Comparison of ENCODE assay signal across 20 cellular contexts in genomic region chr6:31165454-31165832, GRCh38. TPM values are rescaled to one million over a fixed set of nuclear protein-coding genes. Genes with fewer than 3 reads are reported as not detected.
DNase-seq lines count a peak whose midpoint lies in the region; ATAC-seq, FAIRE-seq and TF ChIP-seq lines count a peak whose summit lies in the region.
"Not testable (repeated sequence)": the region's sequence is repeated elsewhere in the genome, so short reads cannot be mapped to it uniquely, and the experiment has no call there.
"Had no signal": no experiment of that assay in that cellular context is flagged by ENCODE, and none has a peak within 500 bp of the region (broad histone marks: within the 10 kb centered on the region; RNA-seq: fewer than 3 reads in every experiment).

No MANE protein-coding gene starts in this region.

- peak overlapping the region in 1 of 2 experiments; percentile 29; a peak in 1 of 4 replicates for H3K4me2 ChIP-seq in H1 (ENCODE audit: insufficient read depth in 1 of 2, low read depth in 2 of 2, low read length in 2 of 2)

- H3K27ac ChIP-seq in RWPE1 = peak overlapping the region; percentile 40
- H3K27ac ChIP-seq in H1 (ENCODE audit: low read depth, low read length) = not testable (repeated sequence)

- H3K23ac ChIP-seq in H1 (ENCODE audit: insufficient read length) = not testable (repeated sequence)

- not testable (repeated sequence) for H2BK20ac ChIP-seq in H1 (ENCODE audit: low read length)

- not testable (repeated sequence) for H3K4me3 ChIP-seq in H1 (ENCODE audit: extremely low read depth in 1 of 4, insufficient read depth in 2 of 4, low read depth in 3 of 4, low read length in 4 of 4)

- peak overlapping the region; percentile 80 for H2BK5ac ChIP-seq in H1 (ENCODE audit: low read depth, low read length)

- not testable (repeated sequence) for H3K4ac ChIP-seq in H1 (replicated peaks; ENCODE audit: insufficient read length, low read depth, low read length)

- FAIRE-seq in H1 (lab: Jason Lieb, UNC) = not testable (repeated sequence)

- CTCF ChIA-PET in RWPE1 (lab: Yijun Ruan, JAX) = interaction anchor here (0.6 kb wide), 1 partner anchor 27 kb away, joined by 3 read pairs; no protein-coding TSS in a partner anchor
- CTCF ChIA-PET in H1 (lab: Charles Lee; ENCODE audit: partially characterized antibody) = interaction anchor here (0.6 to 5.9 kb wide), 9 partner anchors 18 to 202 kb away, joined by 3 to 56 read pairs (median 4); partner anchors contain the start of gene C6orf15

- ATAC-seq in GM18505 (IDR thresholded peaks at IDR 0.05; ENCODE audit: unreplicated experiment) (peak; percentile 30), GM19328 (IDR thresholded peaks at IDR 0.05; ENCODE audit: unreplicated experiment) (peak; percentile 11), GM21515 (IDR thresholded peaks at IDR 0.05; ENCODE audit: unreplicated experiment) (peak; percentile 13), HG02642 (IDR thresholded peaks at IDR 0.05; ENCODE audit: poor library complexity, unreplicated experiment) (peak; percentile 27), HG03045 (IDR thresholded peaks at IDR 0.05; ENCODE audit: unreplicated experiment) (peak; percentile 39), HG03521 (IDR thresholded peaks at IDR 0.05; ENCODE audit: unreplicated experiment) (peak; percentile 8)

- not testable (repeated sequence) for H3K79me1 ChIP-seq in H1 (ENCODE audit: low read depth, low read length)

- not testable (repeated sequence) for H2AFZ ChIP-seq in H1 (ENCODE audit: low read length)

- not testable (repeated sequence) for H3K9ac ChIP-seq in H1 (replicated peaks in 1 of 4; ENCODE audit: extremely low read depth in 1 of 4, low read depth in 3 of 4, low read length in 3 of 4)

- not testable (repeated sequence) for TF ChIP-seq RAD21 in H1 (IDR thresholded peaks at IDR 0.05 in 1 of 2, conservative IDR thresholded peaks at IDR 0.05 in 1 of 2; ENCODE audit: low read depth in 2 of 2, low read length in 2 of 2)

- not testable (repeated sequence) for H2BK12ac ChIP-seq in H1 (ENCODE audit: low read depth, low read length)

- not testable (repeated sequence) for TF ChIP-seq POLR2A in GM18505 (IDR thresholded peaks at IDR 0.05; ENCODE audit: borderline replicate concordance, extremely low read depth, insufficient read depth, insufficient read length)
- TF ChIP-seq POLR2A in H1 (IDR thresholded peaks at IDR 0.05; ENCODE audit: control extremely low read depth in 1 of 2, low read depth in 2 of 2, low read length in 2 of 2) = peak in 1 of 2 experiments; percentile 46; a peak in 1 of 3 replicates

- H3K4me1 ChIP-seq in H1 (replicated peaks in 1 of 4; ENCODE audit: control insufficient read depth in 3 of 4, insufficient read depth in 4 of 4, low read length in 3 of 4) = peaks cover 0 to 17% (median 4%) of the 10 kb centered on the region in 4 experiments; a peak in 6 of 7 replicates

- TF ChIP-seq EP300 in H1 (IDR thresholded peaks at IDR 0.05; ENCODE audit: borderline replicate concordance in 1 of 2, low read depth in 2 of 2, low read length in 2 of 2) = not testable (repeated sequence)

- not testable (repeated sequence) for H4K8ac ChIP-seq in H1 (ENCODE audit: extremely low read depth, insufficient read depth, low read length)

- not testable (repeated sequence) for H3K27me3 ChIP-seq in H1 (replicated peaks in 1 of 4; ENCODE audit: control insufficient read depth in 3 of 4, extremely low read depth in 1 of 4, insufficient read depth in 3 of 4, low read length in 3 of 4)

- H4K91ac ChIP-seq in H1 (replicated peaks; ENCODE audit: insufficient read length, low read length) = not testable (repeated sequence)

- not testable (repeated sequence) for H3K23me2 ChIP-seq in H1 (ENCODE audit: low read depth, low read length)

- POLR2A ChIA-PET in RWPE1 (lab: Yijun Ruan, JAX; ENCODE audit: low non-redundant PET) = not testable (repeated sequence)
- POLR2A ChIA-PET in H1 (lab: Charles Lee; ENCODE audit: partially characterized antibody) = interaction anchor here (0.7 to 68.5 kb wide), 5 partner anchors 3 to 551 kb away, joined by 3 to 2251 read pairs (median 5); partner anchors contain the start of genes CCHCR1, CDSN, POU5F1 and PSORS1C1

- TF ChIP-seq CTCF in RWPE1 (conservative IDR thresholded peaks at IDR 0.05; ENCODE audit: low read depth); H1 (IDR thresholded peaks at IDR 0.05; ENCODE audit: control extremely low read depth in 1 of 3, insufficient read depth in 1 of 3, low read depth in 1 of 3, low read length in 3 of 3): not testable (repeated sequence)

- peaks cover 23 to 50% of the 10 kb centered on the region in 2 experiments for H3K79me2 ChIP-seq in H1 (ENCODE audit: control insufficient read depth in 1 of 2, insufficient read depth in 2 of 2, low read length in 2 of 2)

- H4K20me1 ChIP-seq in H1 (replicated peaks in 1 of 2; ENCODE audit: control insufficient read depth in 1 of 2, insufficient read depth in 2 of 2, low read length in 2 of 2) = peaks cover 10 to 22% of the 10 kb centered on the region in 2 experiments

- DNase-seq in RWPE1 (ENCODE audit: low spot score); H1 (ENCODE audit: low read depth in 1 of 2, low spot score in 2 of 2): not testable (repeated sequence)

- not testable (repeated sequence) for H2BK15ac ChIP-seq in H1 (ENCODE audit: low read length)

- H3K36me3 ChIP-seq in H1 (ENCODE audit: control insufficient read depth in 2 of 4, insufficient read depth in 4 of 4, low read length in 3 of 4) = peaks cover 14 to 38% (median 23%) of the 10 kb centered on the region in 4 experiments

- not testable (repeated sequence) for H3K18ac ChIP-seq in H1 (ENCODE audit: extremely low read depth, low read length)

- H3K9me3 ChIP-seq in H1 (ENCODE audit: insufficient read depth in 2 of 2, low read depth in 1 of 2, low read length in 1 of 2) = not testable (repeated sequence)

- not testable (repeated sequence) for H3K56ac ChIP-seq in H1 (replicated peaks; ENCODE audit: insufficient read length, low read depth, low read length)

- H3K14ac ChIP-seq in H1 (ENCODE audit: insufficient read length) = not testable (repeated sequence)

- WGBS in H1 (ENCODE audit: extremely low coverage in 1 of 2, insufficient coverage in 1 of 2, insufficient read length in 1 of 2, insufficient replicate concordance in 2 of 2, low coverage in 1 of 2, low lambda C conversion rate in 2 of 2, missing lambda C conversion rate in 1 of 2), 2 experiments = 89% methylated on average over 4 of the region's 7 CpGs; no CpG with 5 or more reads in 1 of the 2 experiments

- not testable (repeated sequence) for H2BK120ac ChIP-seq in H1 (replicated peaks; ENCODE audit: low read depth, low read length)

- not testable (repeated sequence) for H4K5ac ChIP-seq in H1 (ENCODE audit: insufficient read length, low read depth, low read length)

- not testable (repeated sequence) for H2AK5ac ChIP-seq in H1 (ENCODE audit: low read depth, low read length)

RNA-seq across cellular contexts. Expression of gene POU5F1, which starts 5.0 kb away (rescaled TPM):
- total RNA-seq in H1 (2021; fragmentation: NEBNext Ultra II Directional; extraction: Animal tissue kit (Norgen Biotek cat#: 25700)) = 2,526 and 2,533 TPM in 2 replicates
- polyA plus RNA-seq in H1 (2011; rRNA removed) = 2,437 and 2,958 TPM in 2 replicates
- 3,112 TPM for polyA plus RNA-seq in H1 (2011; cell fraction: cytosol; rRNA removed)
- 1,732 TPM for polyA plus RNA-seq in H1 (2011; cell fraction: nucleus; rRNA removed)
- 1,944 to 3,021 TPM (median 2,827 TPM) in 4 replicates for polyA plus RNA-seq in H1 (2012, experiment 1 of 2)
- 3,585 TPM for polyA plus RNA-seq in H1 (2012, experiment 2 of 2)
- 2,440 TPM for polyA plus RNA-seq in H1 (2013, experiment 1 of 2)
- polyA plus RNA-seq in H1 (2013, experiment 2 of 2) = 2,561 TPM
- 686 and 909 TPM in 2 replicates for polyA minus RNA-seq in H1 (2011; rRNA and poly(A)+ RNA removed)
- polyA minus RNA-seq in H1 (2011; cell fraction: cytosol; rRNA and poly(A)+ RNA removed) = 545 TPM
- 413 TPM for polyA minus RNA-seq in H1 (2011; cell fraction: nucleus; rRNA and poly(A)+ RNA removed)
- total RNA-seq: A673; CD4-positive, alpha-beta T cell; gastrocnemius medialis; PC-3; skeletal muscle tissue had no signal
- polyA plus RNA-seq: fibroblast of lung had no signal

RNA-seq across cellular contexts. Expression of gene TCF19, which starts 7.1 kb away (rescaled TPM):
- 10.0 and 11.0 TPM in 2 replicates for total RNA-seq in H1 (2021; fragmentation: NEBNext Ultra II Directional; extraction: Animal tissue kit (Norgen Biotek cat#: 25700))
- polyA plus RNA-seq in H1 (2011; rRNA removed) = 7.2 and 12.5 TPM in 2 replicates
- 10.0 TPM for polyA plus RNA-seq in H1 (2011; cell fraction: cytosol; rRNA removed)
- 15.6 TPM for polyA plus RNA-seq in H1 (2011; cell fraction: nucleus; rRNA removed)
- polyA plus RNA-seq in H1 (2012, experiment 1 of 2) = 9.6 to 10.7 TPM (median 10.2 TPM) in 4 replicates
- 8.6 TPM for polyA plus RNA-seq in H1 (2012, experiment 2 of 2)
- 6.5 TPM for polyA plus RNA-seq in H1 (2013, experiment 1 of 2)
- 6.5 TPM for polyA plus RNA-seq in H1 (2013, experiment 2 of 2)
- 5.5 and 5.6 TPM in 2 replicates for polyA minus RNA-seq in H1 (2011; rRNA and poly(A)+ RNA removed)
- 5.3 TPM for polyA minus RNA-seq in H1 (2011; cell fraction: cytosol; rRNA and poly(A)+ RNA removed)
- 5.4 TPM for polyA minus RNA-seq in H1 (2011; cell fraction: nucleus; rRNA and poly(A)+ RNA removed)

RNA-seq across cellular contexts. Expression of gene CCHCR1, which starts 7.8 kb away (rescaled TPM):
- total RNA-seq in H1 (2021; fragmentation: NEBNext Ultra II Directional; extraction: Animal tissue kit (Norgen Biotek cat#: 25700)) = 38.0 and 38.2 TPM in 2 replicates
- 20.9 and 32.8 TPM in 2 replicates for polyA plus RNA-seq in H1 (2011; rRNA removed)
- 50.9 TPM for polyA plus RNA-seq in H1 (2011; cell fraction: cytosol; rRNA removed)
- 138 TPM for polyA plus RNA-seq in H1 (2011; cell fraction: nucleus; rRNA removed)
- polyA plus RNA-seq in H1 (2012, experiment 1 of 2) = 36.7 to 61.3 TPM (median 50.8 TPM) in 4 replicates
- polyA plus RNA-seq in H1 (2012, experiment 2 of 2) = 19.0 TPM
- polyA plus RNA-seq in H1 (2013, experiment 1 of 2) = 19.9 TPM
- 17.6 TPM for polyA plus RNA-seq in H1 (2013, experiment 2 of 2)
- 29.0 and 29.1 TPM in 2 replicates for polyA minus RNA-seq in H1 (2011; rRNA and poly(A)+ RNA removed)
- 20.8 TPM for polyA minus RNA-seq in H1 (2011; cell fraction: cytosol; rRNA and poly(A)+ RNA removed)
- polyA minus RNA-seq in H1 (2011; cell fraction: nucleus; rRNA and poly(A)+ RNA removed) = 43.1 TPM

RNA-seq across cellular contexts. Expression of gene PSORS1C2, which starts 26.6 kb away (rescaled TPM):
- total RNA-seq in H1 (2021; fragmentation: NEBNext Ultra II Directional; extraction: Animal tissue kit (Norgen Biotek cat#: 25700)) = not detected in 2 replicates
- 0.11 and 0.58 TPM in 2 replicates for polyA plus RNA-seq in H1 (2011; rRNA removed)
- 0.39 TPM for polyA plus RNA-seq in H1 (2011; cell fraction: cytosol; rRNA removed)
- 1.4 TPM for polyA plus RNA-seq in H1 (2011; cell fraction: nucleus; rRNA removed)
- 0.52 to 0.62 TPM (median 0.57 TPM) in 3 of 4 replicates, not detected in the other for polyA plus RNA-seq in H1 (2012, experiment 1 of 2)
- polyA plus RNA-seq in H1 (2012, experiment 2 of 2) = 0.21 TPM
- polyA plus RNA-seq in H1 (2013, experiment 1 of 2) = 1.6 TPM
- 1.6 TPM for polyA plus RNA-seq in H1 (2013, experiment 2 of 2)
- polyA minus RNA-seq in H1 (2011; rRNA and poly(A)+ RNA removed) = not detected in 2 replicates
- not detected for polyA minus RNA-seq in H1 (2011; cell fraction: cytosol; rRNA and poly(A)+ RNA removed)
- polyA minus RNA-seq in H1 (2011; cell fraction: nucleus; rRNA and poly(A)+ RNA removed) = not detected
- total RNA-seq: A673; cardiac septum; CD4-positive, alpha-beta T cell; colonic mucosa; fibroblast of lung; gastrocnemius medialis; kidney epithelial cell; liver; myocyte; pancreas; PC-3; skeletal muscle tissue had no signal
- polyA plus RNA-seq: fibroblast of lung, liver, pancreas had no signal

RNA-seq across cellular contexts. Expression of gene CDSN, which starts 45.2 kb away (rescaled TPM):
- not detected in 2 replicates for total RNA-seq in H1 (2021; fragmentation: NEBNext Ultra II Directional; extraction: Animal tissue kit (Norgen Biotek cat#: 25700))
- not detected in 2 replicates for polyA plus RNA-seq in H1 (2011; rRNA removed)
- polyA plus RNA-seq in H1 (2011; cell fraction: cytosol; rRNA removed) = not detected
- polyA plus RNA-seq in H1 (2011; cell fraction: nucleus; rRNA removed) = not detected
- not detected in 4 replicates for polyA plus RNA-seq in H1 (2012, experiment 1 of 2)
- polyA plus RNA-seq in H1 (2012, experiment 2 of 2) = not detected
- polyA plus RNA-seq in H1 (2013, experiment 1 of 2) = not detected
- polyA plus RNA-seq in H1 (2013, experiment 2 of 2) = not detected
- not detected in 2 replicates for polyA minus RNA-seq in H1 (2011; rRNA and poly(A)+ RNA removed)
- not detected for polyA minus RNA-seq in H1 (2011; cell fraction: cytosol; rRNA and poly(A)+ RNA removed)
- not detected for polyA minus RNA-seq in H1 (2011; cell fraction: nucleus; rRNA and poly(A)+ RNA removed)
- total RNA-seq: A673; cardiac septum; CD4-positive, alpha-beta T cell; colonic mucosa; fibroblast of lung; gastrocnemius medialis; kidney epithelial cell; liver; myocyte; skeletal muscle tissue had no signal
- polyA plus RNA-seq: fibroblast of lung, liver had no signal
